13 cellular contexts compared by ENCODE assay signal in genomic region chr6:36290668-36291620, GRCh38. TPM values are rescaled to one million over a fixed set of nuclear protein-coding genes. Genes with fewer than 3 reads are reported as not detected.
DNase-seq lines count a peak whose midpoint lies in the region; ATAC-seq and TF ChIP-seq lines count a peak whose summit lies in the region.
"Had no signal": no experiment of that assay in that cellular context is flagged by ENCODE, and none has a peak within 500 bp of the region (broad histone marks: within the 10 kb centered on the region; RNA-seq: fewer than 3 reads in every experiment).

No MANE protein-coding gene starts in this region.

- TF ChIP-seq POLR2A in vagina (IDR thresholded peaks at IDR 0.05) = no peak

- CTCF ChIA-PET in WTC11 (lab: Charles Lee) = interaction anchor here (0.6 to 6.7 kb wide), 4 partner anchors 12 to 64 kb away, joined by 3 to 65 read pairs (median 4); no protein-coding TSS in a partner anchor

- H3K4me3 Mint-ChIP-seq in WTC11 = no peak overlapping the region
- H3K4me3 Mint-ChIP-seq: activated naive CD8-positive, alpha-beta T cell treated with anti-CD3 and anti-CD28 coated beads, Interleukin-2, amount 10 ng/mL, durations not matched to agents 7 days and 5 days had no signal

- no peaks in the 10 kb centered on the region for H3F3A ChIP-seq in Loucy (ENCODE audit: low read depth)

- no peaks in the 10 kb centered on the region for H3K36me3 ChIP-seq in Loucy (ENCODE audit: insufficient read depth, low read length)
- H3K36me3 ChIP-seq in vagina = no peaks in the 10 kb centered on the region
- H3K36me3 ChIP-seq: BE2C had no signal

- no peaks in the 10 kb centered on the region for H3K36me3 Mint-ChIP-seq in WTC11
- H3K36me3 Mint-ChIP-seq: activated naive CD8-positive, alpha-beta T cell treated with anti-CD3 and anti-CD28 coated beads, Interleukin-2, amount 10 ng/mL, durations not matched to agents 7 days and 5 days had no signal

- no peak overlapping the region for H3K27ac ChIP-seq in vagina

- intact Hi-C loops in left colon (cut with DNase I, micrococcal nuclease) (no loop called here), vagina (cut with DNase I) (no loop called here)

- H3K9me3 Mint-ChIP-seq in WTC11 = no peaks in the 10 kb centered on the region
- H3K9me3 Mint-ChIP-seq: activated naive CD8-positive, alpha-beta T cell treated with anti-CD3 and anti-CD28 coated beads, Interleukin-2, amount 10 ng/mL, durations not matched to agents 7 days and 5 days had no signal

- H2AFZ ChIP-seq in Loucy (ENCODE audit: low read length) = peak overlapping the region; percentile 37; the same call in 1 of the 2 replicates

- H3K4me3 ChIP-seq in Loucy (ENCODE audit: low read length, poor library complexity, severe bottlenecking) (no peak overlapping the region), vagina (no peak overlapping the region)

- H3K9me3 ChIP-seq in Loucy (ENCODE audit: insufficient read depth, low read depth, low read length) (no peaks in the 10 kb centered on the region), vagina (no peaks in the 10 kb centered on the region)
- H3K9me3 ChIP-seq: BE2C had no signal

- ATAC-seq in WTC11 (no peak), left colon (peak; percentile 86), GM18873 (IDR thresholded peaks at IDR 0.05; ENCODE audit: low FRiP score, unreplicated experiment) (no peak)

- POLR2A ChIA-PET in WTC11 (lab: Charles Lee) = no interaction called here

- peaks cover 10% of the 10 kb centered on the region for H3K4me1 Mint-ChIP-seq in WTC11

- H3K27me3 Mint-ChIP-seq in WTC11 (ENCODE audit: low read depth) = no peaks in the 10 kb centered on the region

- no peak overlapping the region for H3K4me2 ChIP-seq in Loucy (ENCODE audit: low read depth, low read length, poor library complexity, severe bottlenecking)

- H3K9ac ChIP-seq in Loucy (ENCODE audit: low read depth, low read length, poor library complexity, severe bottlenecking) = no peak overlapping the region

- H3K27me3 ChIP-seq in Loucy (ENCODE audit: insufficient read depth, low read length, poor library complexity, severe bottlenecking) = no peaks in the 10 kb centered on the region
- H3K27me3 ChIP-seq in vagina = no peaks in the 10 kb centered on the region
- H3K27me3 ChIP-seq: BE2C had no signal

- H3K79me2 ChIP-seq in Loucy (ENCODE audit: insufficient read depth, low read length) = no peaks in the 10 kb centered on the region

- H4K20me1 ChIP-seq in Loucy (ENCODE audit: insufficient read depth, low read length, poor library complexity, severe bottlenecking) = no peaks in the 10 kb centered on the region

- H3K9me2 ChIP-seq in Loucy (replicated peaks; ENCODE audit: low read depth, low read length) = no peaks in the 10 kb centered on the region

- TF ChIP-seq CTCF in AG09319 (IDR thresholded peaks at IDR 0.05; ENCODE audit: low read depth, low read length) = no peak
- no peak for TF ChIP-seq CTCF in Loucy (conservative IDR thresholded peaks at IDR 0.05; ENCODE audit: low read length)
- no peak for TF ChIP-seq CTCF in WTC11 (IDR thresholded peaks at IDR 0.05)
- TF ChIP-seq CTCF in vagina (IDR thresholded peaks at IDR 0.05) = no peak

- H3K27ac Mint-ChIP-seq in WTC11 = no peak overlapping the region
- H3K27ac Mint-ChIP-seq: activated naive CD8-positive, alpha-beta T cell treated with anti-CD3 and anti-CD28 coated beads, Interleukin-2, amount 10 ng/mL, durations not matched to agents 7 days and 5 days had no signal

- H3K4me1 ChIP-seq in Loucy (ENCODE audit: insufficient read depth, low read length, poor library complexity, severe bottlenecking) (peaks cover 9% of the 10 kb centered on the region), vagina (no peaks in the 10 kb centered on the region)
- H3K4me1 ChIP-seq: BE2C had no signal

- DNase-seq in AG09319 (ENCODE audit: extremely low read depth, low read depth) (peak; percentile 7), WTC11 (ENCODE audit: low spot score) (no peak), left colon (peak; percentile 46 to 61), NK-92 (lab: John Stamatoyannopoulos, UW; ENCODE audit: unreplicated experiment) (no peak), vagina (ENCODE audit: extremely low spot score in 2 of 2) (no peak), DMS114 treated with DMSO at 0.1 percent for 48 hours (lab: John Stamatoyannopoulos, UW; ENCODE audit: unreplicated experiment) (no peak)
- DNase-seq: activated CD4-positive, alpha-beta T cell treated with anti-CD3 and anti-CD28 coated beads, Interleukin-2, amount 50 U/mL, for 1 hour; activated naive CD8-positive, alpha-beta T cell treated with anti-CD3 and anti-CD28 coated beads, Interleukin-2, amount 10 ng/mL, durations not matched to agents 7 days and 5 days; BE2C had no signal

TF ChIP-seq in WTC11, 78 proteins besides CTCF, POLR2A, EP300 and RAD21:
- TF ChIP-seq GABPB1 (CRISPR knock-in tag; IDR thresholded peaks at IDR 0.05) = peak; percentile 69
- TF ChIP-seq, protein P1, sequence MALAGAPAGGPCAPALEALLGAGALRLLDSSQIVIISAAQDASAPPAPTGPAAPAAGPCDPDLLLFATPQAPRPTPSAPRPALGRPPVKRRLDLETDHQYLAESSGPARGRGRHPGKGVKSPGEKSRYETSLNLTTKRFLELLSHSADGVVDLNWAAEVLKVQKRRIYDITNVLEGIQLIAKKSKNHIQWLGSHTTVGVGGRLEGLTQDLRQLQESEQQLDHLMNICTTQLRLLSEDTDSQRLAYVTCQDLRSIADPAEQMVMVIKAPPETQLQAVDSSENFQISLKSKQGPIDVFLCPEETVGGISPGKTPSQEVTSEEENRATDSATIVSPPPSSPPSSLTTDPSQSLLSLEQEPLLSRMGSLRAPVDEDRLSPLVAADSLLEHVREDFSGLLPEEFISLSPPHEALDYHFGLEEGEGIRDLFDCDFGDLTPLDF (CRISPR knock-in tag; IDR thresholded peaks at IDR 0.05) = no peak
TF ChIP-seq in WTC11: peak in this region for 1.

RNA-seq across cellular contexts. Expression of gene PNPLA1, which starts 21.1 kb away (rescaled TPM):
- total RNA-seq in WTC11 (2021) = not detected in 3 replicates
- total RNA-seq in left colon = under 1 TPM; 0.43 to 0.53 TPM
- not detected for total RNA-seq in vagina
- total RNA-seq: activated naive CD8-positive, alpha-beta T cell treated with anti-CD3 and anti-CD28 coated beads, Interleukin-2, amount 10 ng/mL, durations not matched to agents 7 days and 5 days; kidney epithelial cell; LHCN-M2 had no signal

RNA-seq across cellular contexts. Expression of gene BNIP5, which starts 45.7 kb away (rescaled TPM):
- 0.05 TPM in 1 of 3 replicates, not detected in the others for total RNA-seq in WTC11 (2021)
- total RNA-seq in left colon = 10 to 100 TPM; 11.4 to 14.4 TPM
- not detected for total RNA-seq in vagina
- total RNA-seq: activated naive CD8-positive, alpha-beta T cell treated with anti-CD3 and anti-CD28 coated beads, Interleukin-2, amount 10 ng/mL, durations not matched to agents 7 days and 5 days; kidney epithelial cell; LHCN-M2 had no signal

Comparison
In these comparisons a context has a peak if more than half of its experiments do, and no peak if none do; other contexts are left out.
1. DNase-seq: peak in AG09319 (single experiment) and left colon (2 of 2); none in WTC11 (single experiment), NK-92 (single experiment), vagina (0 of 2) and DMS114 treated with DMSO at 0.1 percent for 48 hours (single experiment).
2. RNA of gene BNIP5, which starts 45.7 kb away (total RNA-seq): 11.4 to 14.4 TPM in left colon; 0.05 TPM in WTC11 and not detected in vagina (single experiment); every median in the first group is over 10 times any median in the second.